In the genomic region with DNA sequence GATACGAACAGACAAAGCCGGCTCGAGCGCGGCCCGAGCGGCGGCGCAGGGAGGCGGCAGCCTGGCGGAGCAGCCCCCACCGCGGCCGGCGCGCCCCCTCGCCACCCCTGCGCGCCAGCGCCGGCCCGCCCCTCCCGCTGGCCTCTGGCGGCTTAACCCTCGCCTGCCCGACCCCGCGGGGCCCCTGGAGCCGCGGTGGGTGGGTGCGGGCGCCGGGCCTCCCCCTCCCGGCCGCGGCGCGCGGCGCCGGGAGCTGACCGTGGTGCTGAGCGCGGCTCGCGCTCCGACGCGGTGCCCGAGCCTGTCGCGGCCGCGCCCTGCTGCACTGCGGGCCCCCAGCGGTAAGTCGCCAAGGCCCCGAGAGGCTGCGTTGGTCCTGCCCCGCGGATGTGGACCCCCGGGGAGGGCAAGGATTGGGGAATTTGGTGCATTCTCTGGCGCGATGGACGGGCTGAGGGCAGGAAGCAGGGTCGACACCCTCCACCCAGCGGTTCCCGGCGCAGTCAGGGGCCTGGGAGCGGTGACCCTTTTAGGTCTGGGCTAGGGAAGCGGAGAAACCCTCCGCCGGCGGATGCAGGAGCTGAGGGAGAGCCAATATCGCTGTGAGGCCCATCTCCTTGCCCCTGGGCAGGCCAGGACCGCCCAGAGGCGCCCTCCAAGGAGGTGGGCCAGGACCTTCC, we compare ENCODE assay signal across 8 cellular contexts. TPM values are rescaled to one million over a fixed set of nuclear protein-coding genes. Genes with fewer than 3 reads are reported as not detected.
DNase-seq lines count a peak whose midpoint lies in the region; ATAC-seq lines count a peak whose summit lies in the region.

No MANE protein-coding gene starts in this region.

- peak overlapping the region; percentile 80 for H3K27ac ChIP-seq in angular gyrus (ENCODE audit: low read depth, low read length)
- peak overlapping the region; percentile 65 for H3K27ac ChIP-seq in temporal lobe (ENCODE audit: low read depth, low read length)

- intact Hi-C loops in sciatic nerve (cut with DNase I) = no loop called here

- DNase-seq in GM03348 (ENCODE audit: low spot score) (peak; percentile 78), HK-2 (ENCODE audit: unreplicated experiment) (peak; percentile 17), iPS-NIHi11 (ENCODE audit: low spot score) (peak; percentile 95), SIG-M5 (lab: John Stamatoyannopoulos, UW) (no peak), sciatic nerve (ENCODE audit: low spot score) (no peak)

- ATAC-seq in sciatic nerve (no peak), HG02973 (IDR thresholded peaks at IDR 0.05; ENCODE audit: unreplicated experiment) (no peak)

RNA-seq across cellular contexts. Expression of a gene that starts 0.8 kb away (rescaled TPM):
- total RNA-seq in temporal lobe = 26.8 TPM
- not detected for total RNA-seq in sciatic nerve

RNA-seq across cellular contexts. Expression of a gene that starts 27.3 kb away (rescaled TPM):
- total RNA-seq in temporal lobe = not detected
- total RNA-seq in sciatic nerve = not detected

Comparison
In these comparisons a context has a peak if more than half of its experiments do, and no peak if none do; other contexts are left out.
1. DNase-seq: peak in GM03348 (single experiment), HK-2 (single experiment) and iPS-NIHi11 (single experiment); none in SIG-M5 (single experiment) and sciatic nerve (single experiment).
2. RNA of a gene that starts 0.8 kb away (total RNA-seq): 26.8 TPM in temporal lobe (single experiment); not detected in sciatic nerve (single experiment); every median in the first group is over 10 times any median in the second.